In genomic region chr1:201260236-201260591, GRCh38 we compare ENCODE assay signal across 13 cellular contexts. TPM values are rescaled to one million over a fixed set of nuclear protein-coding genes. Genes with fewer than 3 reads are reported as not detected.
A peak's percentile ranks its signal among the peaks of the same experiment; 100 is the strongest.
DNase-seq lines count a peak whose midpoint lies in the region; FAIRE-seq and TF ChIP-seq lines count a peak whose summit lies in the region.
"Had no signal": no experiment of that assay in that cellular context is flagged by ENCODE, and none has a peak within 500 bp of the region (broad histone marks: within the 10 kb centered on the region; RNA-seq: fewer than 3 reads in every experiment).

No MANE protein-coding gene starts in this region.

- H3K79me1 ChIP-seq in H1 (ENCODE audit: low read depth, low read length): no peaks in the 10 kb centered on the region

- H3K27me3 ChIP-seq in H1 (replicated peaks in 1 of 4; ENCODE audit: control insufficient read depth in 3 of 4, extremely low read depth in 1 of 4, insufficient read depth in 3 of 4, low read length in 3 of 4): peaks cover 0 to 8% (median 0%) of the 10 kb centered on the region in 4 experiments; a peak in 3 of 7 replicates
- H3K27me3 ChIP-seq in iPS-20b (ENCODE audit: insufficient read depth, low read length): peaks cover 20% of the 10 kb centered on the region
- H3K27me3 ChIP-seq in suprapubic skin: peaks cover 9% of the 10 kb centered on the region

- CTCF ChIA-PET in H1 (lab: Charles Lee; ENCODE audit: partially characterized antibody): interaction anchor here (0.6 to 9.7 kb wide), 30 partner anchors 9 to 627 kb away, joined by 3 to 154 read pairs (median 4); partner anchors contain the start of gene PKP1

- peak overlapping the region; percentile 29 for H4K5ac ChIP-seq in H1 (ENCODE audit: insufficient read length, low read depth, low read length)

- in situ Hi-C loops in GM13977 (cut with MboI; ENCODE audit: low pct_unique_long_range_greater_than_20kb, low sequenced_read_pairs, unreplicated experiment): no loop called here

- no peak overlapping the region for H3K23ac ChIP-seq in H1 (ENCODE audit: insufficient read length)

- no peaks in the 10 kb centered on the region for H3K9me3 ChIP-seq in H1 (ENCODE audit: insufficient read depth in 2 of 2, low read depth in 1 of 2, low read length in 1 of 2)
- H3K9me3 ChIP-seq in iPS-20b (ENCODE audit: insufficient read depth, low read depth, low read length): no peaks in the 10 kb centered on the region
- H3K9me3 ChIP-seq in suprapubic skin: no peaks in the 10 kb centered on the region

- H3K36me3 ChIP-seq in H1 (ENCODE audit: control insufficient read depth in 2 of 4, insufficient read depth in 4 of 4, low read length in 3 of 4): no peaks in the 10 kb centered on the region
- no peaks in the 10 kb centered on the region for H3K36me3 ChIP-seq in iPS-20b (ENCODE audit: insufficient read depth, low read depth, low read length)
- H3K36me3 ChIP-seq in suprapubic skin: no peaks in the 10 kb centered on the region

- TF ChIP-seq EP300 in H1 (IDR thresholded peaks at IDR 0.05; ENCODE audit: borderline replicate concordance in 1 of 2, low read depth in 2 of 2, low read length in 2 of 2) (no peak), suprapubic skin (IDR thresholded peaks at IDR 0.05) (no peak)

- H2AK5ac ChIP-seq in H1 (ENCODE audit: low read depth, low read length): no peak overlapping the region

- POLR2A ChIA-PET in H1 (lab: Charles Lee; ENCODE audit: partially characterized antibody): interaction anchor here (0.6 to 2.3 kb wide), 6 partner anchors 86 to 117 kb away, joined by 3 to 11 read pairs (median 4); no protein-coding TSS in a partner anchor

- H3K4me3 ChIP-seq in H1 (ENCODE audit: extremely low read depth in 1 of 4, insufficient read depth in 2 of 4, low read depth in 3 of 4, low read length in 4 of 4): peak overlapping the region; percentile 37 to 57 (median 50); a peak in 7 of 8 replicates
- peak overlapping the region; percentile 67 for H3K4me3 ChIP-seq in iPS-20b (ENCODE audit: low read length)
- peak overlapping the region; percentile 18 for H3K4me3 ChIP-seq in suprapubic skin

- peak overlapping the region; percentile 45 for H4K91ac ChIP-seq in H1 (replicated peaks; ENCODE audit: insufficient read length, low read length)

- WGBS in H1 (ENCODE audit: extremely low coverage in 1 of 2, insufficient coverage in 1 of 2, insufficient read length in 1 of 2, insufficient replicate concordance in 2 of 2, low coverage in 1 of 2, low lambda C conversion rate in 2 of 2, missing lambda C conversion rate in 1 of 2), 2 experiments: 53% methylated on average over 11 of the region's 11 CpGs; no CpG with 5 or more reads in 1 of the 2 experiments
- WGBS in suprapubic skin: 23% methylated on average over 9 of the region's 11 CpGs

- H2BK20ac ChIP-seq in H1 (ENCODE audit: low read length): no peak overlapping the region

- peak overlapping the region; percentile 94 for H3K18ac ChIP-seq in H1 (ENCODE audit: extremely low read depth, low read length)

- H4K8ac ChIP-seq in H1 (ENCODE audit: extremely low read depth, insufficient read depth, low read length): peak overlapping the region; percentile 75; the same call in 1 of the 2 replicates

- 0 out of 4 replicates have a peak, but pooled peaks of 1 of the 2 experiments have one; percentile 0 for TF ChIP-seq RAD21 in H1 (IDR thresholded peaks at IDR 0.05 in 1 of 2, conservative IDR thresholded peaks at IDR 0.05 in 1 of 2; ENCODE audit: low read depth in 2 of 2, low read length in 2 of 2)

- H3K4me2 ChIP-seq in H1 (ENCODE audit: insufficient read depth in 1 of 2, low read depth in 2 of 2, low read length in 2 of 2): peak overlapping the region; percentile 81 to 87

- TF ChIP-seq POLR2A in H1 (IDR thresholded peaks at IDR 0.05; ENCODE audit: control extremely low read depth in 1 of 2, low read depth in 2 of 2, low read length in 2 of 2) (no peak), suprapubic skin (IDR thresholded peaks at IDR 0.05) (no peak)

- no peak overlapping the region; a peak in 1 of 7 replicates for H3K9ac ChIP-seq in H1 (replicated peaks in 1 of 4; ENCODE audit: extremely low read depth in 1 of 4, low read depth in 3 of 4, low read length in 3 of 4)
- H3K9ac ChIP-seq in iPS-20b (ENCODE audit: low read depth, low read length): peak overlapping the region; percentile 39; the same call in 1 of the 2 replicates

- DNase-seq in DMS153 (lab: John Stamatoyannopoulos, UW) (peak; percentile 58), DMS153 treated with DMSO at 0.1 percent for 48 hours (lab: John Stamatoyannopoulos, UW; ENCODE audit: unreplicated experiment) (no peak), H1 (ENCODE audit: low read depth in 1 of 2, low spot score in 2 of 2) (no peak), suprapubic skin (ENCODE audit: low spot score in 2 of 2) (peak in 1 of 2 donors; percentile 63), DMS 273 (lab: John Stamatoyannopoulos, UW; ENCODE audit: unreplicated experiment) (no peak), GM13977 (ENCODE audit: low spot score) (no peak), kidney tubule cell (ENCODE audit: low spot score) (no peak)
- DNase-seq: activated CD4-positive, alpha-beta T cell treated with anti-CD3 and anti-CD28 coated beads for 48 hours; NCI-H524 treated with DMSO at 0.1 percent for 48 hours had no signal

- peak overlapping the region; percentile 81; the same call in 1 of the 2 replicates for H2BK15ac ChIP-seq in H1 (ENCODE audit: low read length)

- no peak overlapping the region for H3K14ac ChIP-seq in H1 (ENCODE audit: insufficient read length)

- H4K20me1 ChIP-seq in H1 (replicated peaks in 1 of 2; ENCODE audit: control insufficient read depth in 1 of 2, insufficient read depth in 2 of 2, low read length in 2 of 2): no peaks in the 10 kb centered on the region

- peak overlapping the region; percentile 94 for H2AFZ ChIP-seq in H1 (ENCODE audit: low read length)

- no peak overlapping the region for H2BK12ac ChIP-seq in H1 (ENCODE audit: low read depth, low read length)

- H3K4ac ChIP-seq in H1 (replicated peaks; ENCODE audit: insufficient read length, low read depth, low read length): no peak overlapping the region

- H3K27ac ChIP-seq in H1 (ENCODE audit: low read depth, low read length) (no peak overlapping the region), iPS-20b (ENCODE audit: low read length) (no peak overlapping the region), suprapubic skin (peak overlapping the region; percentile 75)
- H3K27ac ChIP-seq: 22Rv1 had no signal

- no peaks in the 10 kb centered on the region for H3K79me2 ChIP-seq in H1 (ENCODE audit: control insufficient read depth in 1 of 2, insufficient read depth in 2 of 2, low read length in 2 of 2)

- H2BK120ac ChIP-seq in H1 (replicated peaks; ENCODE audit: low read depth, low read length): peak overlapping the region; percentile 43

- H3K4me1 ChIP-seq in H1 (replicated peaks in 1 of 4; ENCODE audit: control insufficient read depth in 3 of 4, insufficient read depth in 4 of 4, low read length in 3 of 4) (peaks cover 0 to 11% (median 11%) of the 10 kb centered on the region in 4 experiments; a peak in 6 of 7 replicates), iPS-20b (ENCODE audit: insufficient read depth, low read length) (no peaks in the 10 kb centered on the region), suprapubic skin (peaks cover 30% of the 10 kb centered on the region)

- H3K23me2 ChIP-seq in H1 (ENCODE audit: low read depth, low read length): peaks cover 32% of the 10 kb centered on the region; the same call in 1 of the 2 replicates

- no peak for TF ChIP-seq CTCF in H1 (IDR thresholded peaks at IDR 0.05; ENCODE audit: control extremely low read depth in 1 of 3, insufficient read depth in 1 of 3, low read depth in 1 of 3, low read length in 3 of 3)
- TF ChIP-seq CTCF in suprapubic skin (IDR thresholded peaks at IDR 0.05): no peak
- TF ChIP-seq CTCF in GM13977 (IDR thresholded peaks at IDR 0.05; ENCODE audit: extremely low read depth, insufficient read depth, missing control alignments): no peak

- peak overlapping the region; percentile 28 for H3K56ac ChIP-seq in H1 (replicated peaks; ENCODE audit: insufficient read length, low read depth, low read length)

- no peak for FAIRE-seq in H1 (lab: Jason Lieb, UNC)
- FAIRE-seq: H54 had no signal

- H2BK5ac ChIP-seq in H1 (ENCODE audit: low read depth, low read length): no peak overlapping the region

TF ChIP-seq in H1, 55 proteins besides CTCF, POLR2A, EP300 and RAD21:
- TF ChIP-seq TEAD4 (IDR thresholded peaks at IDR 0.05; ENCODE audit: low read depth, low read length) (no peak), POLR2AphosphoS5 (IDR thresholded peaks at IDR 0.05; ENCODE audit: low read depth, low read length) (no peak), NRF1 (IDR thresholded peaks at IDR 0.05; ENCODE audit: low read depth, low read length) (no peak), CHD2 (IDR thresholded peaks at IDR 0.05; ENCODE audit: low read length) (no peak), BRCA1 (IDR thresholded peaks at IDR 0.05; ENCODE audit: low read depth, low read length) (no peak), USF2 (IDR thresholded peaks at IDR 0.05; ENCODE audit: low read length) (no peak), POU5F1 (IDR thresholded peaks at IDR 0.05; ENCODE audit: low read depth, low read length) (no peak), HDAC6 (IDR thresholded peaks at IDR 0.05; ENCODE audit: low read depth, low read length) (no peak), YY1 (IDR thresholded peaks at IDR 0.05; ENCODE audit: low read depth, low read length) (no peak), BCL11A (IDR thresholded peaks at IDR 0.05; ENCODE audit: low read depth in 2 of 2, low read length in 2 of 2) (no peak), TAF7 (optimal IDR thresholded peaks at IDR 0.05; ENCODE audit: borderline replicate concordance, low read depth, low read length) (no peak), SAP30 (IDR thresholded peaks at IDR 0.05; ENCODE audit: insufficient read depth, insufficient replicate concordance, low read length) (no peak)

RNA-seq across cellular contexts. Expression of gene PKP1, which starts 23.1 kb away (rescaled TPM):
- total RNA-seq in H1 (2021; fragmentation: NEBNext Ultra II Directional; extraction: Animal tissue kit (Norgen Biotek cat#: 25700)): 0.88 and 0.95 TPM in 2 replicates
- polyA plus RNA-seq in H1 (2011; rRNA removed): 0.21 and 0.66 TPM in 2 replicates
- polyA plus RNA-seq in H1 (2011; cell fraction: cytosol; rRNA removed): 0.37 TPM
- polyA plus RNA-seq in H1 (2011; cell fraction: nucleus; rRNA removed): 0.97 TPM
- polyA plus RNA-seq in H1 (2012, experiment 1 of 2): 0.25 to 0.48 TPM (median 0.42 TPM) in 4 replicates
- polyA plus RNA-seq in H1 (2012, experiment 2 of 2): 0.25 TPM
- polyA plus RNA-seq in H1 (2013, experiment 1 of 2): 0.24 TPM
- 0.20 TPM for polyA plus RNA-seq in H1 (2013, experiment 2 of 2)
- 0.39 and 0.63 TPM in 2 replicates for polyA minus RNA-seq in H1 (2011; rRNA and poly(A)+ RNA removed)
- polyA minus RNA-seq in H1 (2011; cell fraction: cytosol; rRNA and poly(A)+ RNA removed): 0.22 TPM
- polyA minus RNA-seq in H1 (2011; cell fraction: nucleus; rRNA and poly(A)+ RNA removed): 0.40 TPM
- total RNA-seq in suprapubic skin: 1,000 to 10,000 TPM in 3 of 4 donors, 100 to 1,000 TPM in 1; 888 to 1,187 (median 1,096) TPM
- total RNA-seq: fibroblast of villous mesenchyme had no signal

Comparison
In these comparisons a context has a peak if more than half of its experiments do, and no peak if none do; other contexts are left out.
1. RNA of gene PKP1, which starts 23.1 kb away (total RNA-seq): 888 to 1,187 TPM in suprapubic skin; 0.88 to 0.95 TPM in H1; every median in the first group is over 100 times any median in the second.
2. Peak in every context shown above with its lines, with median percentiles within 50 percentile points of each other: H3K4me3 ChIP-seq.